ENCODE assay signal across 7 cellular contexts in the genomic region with DNA sequence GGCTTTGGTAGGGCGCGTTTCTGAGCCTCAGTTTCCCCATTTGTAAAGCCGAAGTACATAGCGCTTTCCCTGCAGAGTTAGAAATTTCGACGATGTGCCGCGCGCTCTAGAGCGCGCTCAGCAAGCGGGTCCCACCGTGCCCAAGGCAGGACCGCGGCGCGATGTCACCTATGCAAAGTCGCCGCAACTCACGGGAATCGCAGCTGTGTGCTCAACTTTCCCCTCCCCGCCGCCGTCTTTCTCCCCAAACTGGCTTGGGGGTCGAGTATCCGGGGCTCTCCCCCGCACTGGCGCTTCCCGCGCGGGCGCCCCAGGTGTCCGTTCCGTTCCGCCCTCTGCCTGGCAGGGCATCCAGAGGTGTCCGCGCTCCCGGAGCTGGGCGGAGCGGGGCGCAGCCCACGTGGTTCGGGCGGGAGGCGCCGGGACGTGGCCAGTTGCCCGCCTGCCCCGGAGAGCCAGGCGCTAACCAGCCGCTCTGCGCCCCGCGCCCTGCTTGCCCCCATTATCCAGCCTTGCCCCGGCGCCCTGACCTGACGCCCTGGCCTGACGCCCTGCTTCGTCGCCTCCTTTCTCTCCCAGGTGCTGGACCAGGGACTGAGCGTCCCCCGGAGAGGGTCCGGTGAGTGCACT. TPM values are rescaled to one million over a fixed set of nuclear protein-coding genes. Genes with fewer than 3 reads are reported as not detected.
A peak's percentile ranks its signal among the peaks of the same experiment; 100 is the strongest.
DNase-seq lines count a peak whose midpoint lies in the region; ATAC-seq and TF ChIP-seq lines count a peak whose summit lies in the region.

A gene with protein sequence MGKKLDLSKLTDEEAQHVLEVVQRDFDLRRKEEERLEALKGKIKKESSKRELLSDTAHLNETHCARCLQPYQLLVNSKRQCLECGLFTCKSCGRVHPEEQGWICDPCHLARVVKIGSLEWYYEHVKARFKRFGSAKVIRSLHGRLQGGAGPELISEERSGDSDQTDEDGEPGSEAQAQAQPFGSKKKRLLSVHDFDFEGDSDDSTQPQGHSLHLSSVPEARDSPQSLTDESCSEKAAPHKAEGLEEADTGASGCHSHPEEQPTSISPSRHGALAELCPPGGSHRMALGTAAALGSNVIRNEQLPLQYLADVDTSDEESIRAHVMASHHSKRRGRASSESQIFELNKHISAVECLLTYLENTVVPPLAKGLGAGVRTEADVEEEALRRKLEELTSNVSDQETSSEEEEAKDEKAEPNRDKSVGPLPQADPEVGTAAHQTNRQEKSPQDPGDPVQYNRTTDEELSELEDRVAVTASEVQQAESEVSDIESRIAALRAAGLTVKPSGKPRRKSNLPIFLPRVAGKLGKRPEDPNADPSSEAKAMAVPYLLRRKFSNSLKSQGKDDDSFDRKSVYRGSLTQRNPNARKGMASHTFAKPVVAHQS (plus strand): TSS at position 433 of the 630 bp plus-strand sequence. CDS start 6,176 bp downstream, outside the sequence.

- no peaks in the 10 kb centered on the region for H3K9me3 ChIP-seq in right lobe of liver
- H3K9me3 ChIP-seq in transverse colon, result peaks cover 5 to 10% of the 10 kb centered on the region in 2 donors

- H3K36me3 ChIP-seq in right lobe of liver (no peaks in the 10 kb centered on the region), transverse colon (no peaks in the 10 kb centered on the region)

- H3K27me3 ChIP-seq in right lobe of liver (no peaks in the 10 kb centered on the region), transverse colon (peaks cover 30% of the 10 kb centered on the region)

- H3K4me3 ChIP-seq in coronary artery (peak within 1 kb of the TSS; percentile 64), right lobe of liver (peak within 1 kb of the TSS; percentile 57 to 91 (median 86)), transverse colon (peak within 1 kb of the TSS; percentile 33 to 54 (median 40))

- ATAC-seq in right lobe of liver (peak; percentile 80 to 91 (median 87)), GM19328 (IDR thresholded peaks at IDR 0.05; ENCODE audit: unreplicated experiment) (no peak)

- TF ChIP-seq EP300 in transverse colon (IDR thresholded peaks at IDR 0.05; ENCODE audit: low read depth), result no peak

- TF ChIP-seq CTCF in coronary artery (IDR thresholded peaks at IDR 0.05) (no peak), right lobe of liver (IDR thresholded peaks at IDR 0.05) (peak in 1 of 4 donors; percentile 8), transverse colon (IDR thresholded peaks at IDR 0.05) (no peak), GM10266 (IDR thresholded peaks at IDR 0.05; ENCODE audit: control insufficient read depth, insufficient read depth, low read depth, missing control alignments) (no peak)

- under 1% methylated on average over 23 of the region's 63 CpGs for WGBS in right lobe of liver (ENCODE audit: insufficient coverage, low coverage, low lambda C conversion rate, missing lambda C conversion rate)
- 7% methylated on average over 63 of the region's 63 CpGs; no CpG with 5 or more reads in 1 of the 2 donors for WGBS in transverse colon (ENCODE audit: low coverage in 1 of 2), 2 donors

- H3K27ac ChIP-seq in coronary artery (no peak within 1 kb of the TSS), right lobe of liver (peak within 1 kb of the TSS; percentile 79 to 96 (median 96)), transverse colon (peak within 1 kb of the TSS; percentile 57 to 82 (median 77))

- in situ Hi-C loops in transverse colon (cut with MboI; ENCODE audit: low pct_ligation_motif_present in 1 of 4, low pct_unique_long_range_greater_than_20kb in 1 of 4, low sequenced_read_pairs in 3 of 4), result no loop called here

- intact Hi-C loops in right lobe of liver (cut with DNase I) (no loop called here), transverse colon (cut with DNase I; ENCODE audit: low total_unique reads) (no loop called here)

- DNase-seq in LHCN-M2 (ENCODE audit: low read depth) (peak; percentile 69), coronary artery (ENCODE audit: low spot score) (peak; percentile 49), right lobe of liver (peak; percentile 85 to 89 (median 88)), transverse colon (peak; percentile 68), NCI-H1105 treated with DMSO at 0.1 percent for 48 hours (lab: John Stamatoyannopoulos, UW) (no peak), GM10266 (ENCODE audit: extremely low spot score) (no peak)

- TF ChIP-seq POLR2A in right lobe of liver (IDR thresholded peaks at IDR 0.05), result peak; percentile 88
- TF ChIP-seq POLR2A in transverse colon (IDR thresholded peaks at IDR 0.05), result peak; percentile 78

- H3K4me1 ChIP-seq in right lobe of liver (peaks cover 0 to 33% (median 10%) of the 10 kb centered on the region in 4 donors), transverse colon (peaks cover 8 to 49% (median 42%) of the 10 kb centered on the region in 4 donors)

RNA-seq across cellular contexts. Expression of the gene that starts here (rescaled TPM):
- total RNA-seq in LHCN-M2 (2014; rRNA removed), result 145 and 155 TPM in 2 replicates
- 103 TPM for polyA plus RNA-seq in LHCN-M2 (2012)
- 10 to 100 TPM; 20.8 to 52.8 (median 35.1) TPM for total RNA-seq in right lobe of liver
- total RNA-seq in transverse colon, result 100 to 1,000 TPM in 2 of 4 donors, 10 to 100 TPM in 2; 59.7 to 889 (median 182) TPM

Comparison
In these comparisons a context has a peak if more than half of its experiments do, and no peak if none do; other contexts are left out.
1. DNase-seq: peak in LHCN-M2 (single experiment), coronary artery (single experiment), right lobe of liver (3 of 3) and transverse colon (single experiment); none in NCI-H1105 treated with DMSO at 0.1 percent for 48 hours (single experiment) and GM10266 (single experiment).
2. H3K27ac ChIP-seq: peak in right lobe of liver (3 of 3) and transverse colon (4 of 4); none in coronary artery (0 of 2).
3. Peak in every context shown above with its lines, with median percentiles within 50 percentile points of each other: H3K4me3 ChIP-seq.